Comparison of ENCODE assay signal across 20 cellular contexts in the genomic region with DNA sequence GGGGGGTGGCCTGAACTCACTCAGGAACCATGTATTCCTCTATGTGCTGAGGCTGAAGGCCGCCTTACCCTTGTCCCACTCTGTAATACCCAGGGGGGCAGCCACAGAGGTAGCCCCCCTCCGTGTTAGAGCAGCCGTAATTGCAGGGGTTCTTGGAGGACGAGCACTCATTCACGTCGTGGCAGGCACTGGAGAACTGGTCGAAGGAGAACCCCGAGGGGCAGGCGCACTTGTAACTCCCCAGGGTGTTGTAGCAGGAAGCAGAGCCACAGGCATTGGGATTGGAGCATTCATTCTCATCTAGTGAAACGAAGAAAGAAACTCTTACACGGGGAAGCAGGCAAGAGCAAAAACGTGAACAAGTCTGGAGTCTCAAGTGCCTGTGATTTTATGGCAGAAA.
"Had no signal": no experiment of that assay in that cellular context is flagged by ENCODE, and none has a peak within 500 bp of the region (broad histone marks: within the 10 kb centered on the region; RNA-seq: fewer than 3 reads in every experiment).

No MANE protein-coding gene starts in this region.

- H3K36me3 ChIP-seq: ascending aorta, spleen, thoracic aorta, vagina had no signal

- H3K36me3 Mint-ChIP-seq: activated naive CD4-positive, alpha-beta T cell treated with anti-CD3 and anti-CD28 coated beads, Interleukin-2, amount 50 U/mL, for 72 hours; naive B cell had no signal

- DNase-seq: activated CD8-positive, alpha-beta memory T cell treated with anti-CD3 and anti-CD28 coated beads, Interleukin-2, amount 50 U/mL, for 4 hours; activated T-cell treated with anti-CD3 and anti-CD28 coated beads, Interleukin-2, amount 50 U/mL, for 24 hours; cortex of kidney; endodermal cell; kidney; naive B cell; retina; spleen; stimulated activated CD4-positive, alpha-beta T cell treated with anti-CD3 and anti-CD28 coated beads, Interleukin-4, amount 100 ng/mL, for 24 hours; stimulated activated naive CD4-positive, alpha-beta T cell treated with Interleukin-2 at 50 U/mL for 16 hours; T-helper 9 cell had no signal

- H3K27ac Mint-ChIP-seq: activated naive CD4-positive, alpha-beta T cell treated with anti-CD3 and anti-CD28 coated beads, Interleukin-2, amount 50 U/mL, for 72 hours; activated T-cell treated with anti-CD3 and anti-CD28 coated beads, Interleukin-2, amount 50 U/mL, for 24 hours; activated T-helper 17 cell treated with anti-CD3 and anti-CD28 coated beads, Interleukin-2, amount 50 U/mL, for 72 hours; endodermal cell; neural progenitor cell; progenitor cell of endocrine pancreas; type B pancreatic cell had no signal

- H3K9me3 ChIP-seq: ascending aorta, thoracic aorta, vagina had no signal

- H3K4me3 ChIP-seq: ascending aorta, lung, neural progenitor cell, spleen, thoracic aorta, vagina had no signal

- H3K9me3 Mint-ChIP-seq: activated T-cell treated with anti-CD3 and anti-CD28 coated beads, Interleukin-2, amount 50 U/mL, for 24 hours; endodermal cell; neural progenitor cell; type B pancreatic cell had no signal

- H3K4me1 Mint-ChIP-seq: activated T-helper 17 cell treated with anti-CD3 and anti-CD28 coated beads, Interleukin-2, amount 50 U/mL, for 72 hours; endodermal cell; naive B cell; neural progenitor cell had no signal

- H3K27me3 Mint-ChIP-seq: progenitor cell of endocrine pancreas, type B pancreatic cell had no signal

- ATAC-seq: activated naive CD4-positive, alpha-beta T cell treated with anti-CD3 and anti-CD28 coated beads, Interleukin-2, amount 50 U/mL, for 72 hours; activated T-helper 17 cell treated with anti-CD3 and anti-CD28 coated beads, Interleukin-2, amount 50 U/mL, for 72 hours had no signal

- H3K27me3 ChIP-seq: ascending aorta, neural progenitor cell, spleen, vagina had no signal

- H3K4me3 Mint-ChIP-seq: activated T-cell treated with anti-CD3 and anti-CD28 coated beads, Interleukin-2, amount 50 U/mL, for 24 hours; activated T-helper 17 cell treated with anti-CD3 and anti-CD28 coated beads, Interleukin-2, amount 50 U/mL, for 72 hours; endodermal cell; naive B cell; neural progenitor cell; type B pancreatic cell had no signal

- H3K27ac ChIP-seq: ascending aorta, neural progenitor cell, spleen, thoracic aorta, vagina had no signal

- H3K4me1 ChIP-seq: ascending aorta, spleen, vagina had no signal
